Comparison of ENCODE assay signal across 9 cellular contexts in genomic region chr16:27721548-27722265, GRCh38.
DNase-seq lines count a peak whose midpoint lies in the region; ATAC-seq, FAIRE-seq and TF ChIP-seq lines count a peak whose summit lies in the region.
"Had no signal": no experiment of that assay in that cellular context is flagged by ENCODE, and none has a peak within 500 bp of the region (broad histone marks: within the 10 kb centered on the region; RNA-seq: fewer than 3 reads in every experiment).

No MANE protein-coding gene starts in this region.

- intact Hi-C loops in kidney (cut with DNase I): no loop called here

- no peaks in the 10 kb centered on the region for H3K9me3 ChIP-seq in kidney (ENCODE audit: control insufficient read depth in 1 of 2, low read length in 2 of 2)

- no peak overlapping the region for H3K4me3 ChIP-seq in kidney (ENCODE audit: low read length in 2 of 2)

- H3K27ac Mint-ChIP-seq in activated naive CD4-positive, alpha-beta T cell treated with anti-CD3 and anti-CD28 coated beads, Interleukin-2, amount 50 U/mL, for 72 hours: peak overlapping the region in 1 of 2 donors; percentile 74

- H3K9ac ChIP-seq in kidney (ENCODE audit: low read length in 2 of 2): no peak overlapping the region

- DNase-seq in HCEC 1CT: peak; percentile 5
- peak; percentile 67 for DNase-seq in brain pericyte (ENCODE audit: low read depth, low spot score)
- DNase-seq in kidney: peak; percentile 79
- peak; percentile 68 for DNase-seq in stromal cell of bone marrow (ENCODE audit: low read depth)
- DNase-seq in NCI-H1930 (lab: John Stamatoyannopoulos, UW): no peak
- DNase-seq in stimulated activated CD4-positive, alpha-beta T cell treated with anti-CD3 and anti-CD28 coated beads, Interleukin-4, amount 100 ng/mL, for 1 hour: no peak
- no peak for DNase-seq in COR-L47 (lab: John Stamatoyannopoulos, UW)
- DNase-seq in activated naive CD4-positive, alpha-beta T cell treated with anti-CD3 and anti-CD28 coated beads, Interleukin-2, amount 50 U/mL, for 72 hours (ENCODE audit: low spot score in 2 of 2): no peak

- FAIRE-seq in kidney (lab: Jason Lieb, UNC): no peak
- FAIRE-seq: H54 had no signal

- H3K27ac ChIP-seq in kidney (ENCODE audit: low read depth in 2 of 2, low read length in 2 of 2): no peak overlapping the region

- H3K9me3 Mint-ChIP-seq in activated naive CD4-positive, alpha-beta T cell treated with anti-CD3 and anti-CD28 coated beads, Interleukin-2, amount 50 U/mL, for 72 hours: no peaks in the 10 kb centered on the region

- H3K4me1 ChIP-seq in kidney (ENCODE audit: control insufficient read depth in 1 of 2, insufficient read depth in 1 of 2, low read depth in 1 of 2, low read length in 2 of 2): peaks cover 6 to 11% of the 10 kb centered on the region in 2 donors

- peaks cover 10 to 16% of the 10 kb centered on the region in 2 donors for H3K36me3 ChIP-seq in kidney (ENCODE audit: control insufficient read depth in 1 of 2, insufficient read depth in 2 of 2, low read length in 2 of 2)

- TF ChIP-seq CTCF in kidney (IDR thresholded peaks at IDR 0.05; ENCODE audit: borderline replicate concordance, extremely low read depth, insufficient read depth): no peak

- ATAC-seq in activated naive CD4-positive, alpha-beta T cell treated with anti-CD3 and anti-CD28 coated beads, Interleukin-2, amount 50 U/mL, for 72 hours: no peak

- H3K36me3 Mint-ChIP-seq in activated naive CD4-positive, alpha-beta T cell treated with anti-CD3 and anti-CD28 coated beads, Interleukin-2, amount 50 U/mL, for 72 hours: no peaks in the 10 kb centered on the region

Comparison
In these comparisons a context has a peak if more than half of its experiments do, and no peak if none do; other contexts are left out.
1. DNase-seq: peak in HCEC 1CT (single experiment), brain pericyte (single experiment), kidney (single experiment) and stromal cell of bone marrow (single experiment); none in NCI-H1930 (0 of 2), stimulated activated CD4-positive, alpha-beta T cell treated with anti-CD3 and anti-CD28 coated beads, Interleukin-4, amount 100 ng/mL, for 1 hour (single experiment), COR-L47 (single experiment) and activated naive CD4-positive, alpha-beta T cell treated with anti-CD3 and anti-CD28 coated beads, Interleukin-2, amount 50 U/mL, for 72 hours (0 of 2).